In the genomic region with DNA sequence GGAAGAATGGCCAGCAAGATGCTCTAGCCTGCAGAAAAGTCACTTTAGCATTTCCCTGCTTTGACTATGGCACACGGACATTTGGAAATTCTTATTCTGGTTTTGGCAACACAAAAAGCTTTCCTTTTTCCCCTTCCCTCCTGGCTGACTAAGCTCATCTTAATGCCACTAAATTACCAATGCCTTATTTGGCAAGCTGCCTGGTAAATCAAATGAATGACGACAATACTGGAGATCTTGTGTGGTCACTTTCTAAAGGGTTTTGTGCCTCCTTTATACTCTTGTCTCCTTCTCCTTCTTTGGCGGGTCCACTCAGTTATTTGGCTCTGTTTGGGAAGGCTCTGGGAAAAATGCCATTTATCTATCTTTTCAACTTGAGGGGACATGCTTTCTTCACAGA, we compare ENCODE assay signal across 14 cellular contexts. TPM values are rescaled to one million over a fixed set of nuclear protein-coding genes. Genes with fewer than 3 reads are reported as not detected.
DNase-seq lines count a peak whose midpoint lies in the region; TF ChIP-seq lines count a peak whose summit lies in the region.
"Had no signal": no experiment of that assay in that cellular context is flagged by ENCODE, and none has a peak within 500 bp of the region (broad histone marks: within the 10 kb centered on the region; RNA-seq: fewer than 3 reads in every experiment).

No MANE protein-coding gene starts in this region.

- H3K36me3 ChIP-seq in mammary epithelial cell (ENCODE audit: insufficient read depth, low read length) (no peaks in the 10 kb centered on the region), neural progenitor cell (no peaks in the 10 kb centered on the region), OCI-LY7 (ENCODE audit: insufficient read depth, low read length) (no peaks in the 10 kb centered on the region)

- H3K4me1 Mint-ChIP-seq in neural progenitor cell (peaks cover 2% of the 10 kb centered on the region), H9 (peaks cover 15 to 23% of the 10 kb centered on the region in 2 experiments)
- H3K4me1 Mint-ChIP-seq: nephron; stimulated activated effector memory CD8-positive, alpha-beta T cell treated with anti-CD3 and anti-CD28 coated beads, Interleukin-12 subunit alpha, Interleukin-12 subunit beta, amount 100 ng/mL, for 72 hours had no signal

- no peaks in the 10 kb centered on the region for H3K79me2 ChIP-seq in mammary epithelial cell (ENCODE audit: insufficient read depth, low read length)
- H3K79me2 ChIP-seq in neural progenitor cell (ENCODE audit: low read depth), result no peaks in the 10 kb centered on the region
- H3K79me2 ChIP-seq in OCI-LY7 (ENCODE audit: insufficient read depth, low read depth, low read length), result no peaks in the 10 kb centered on the region
- no peaks in the 10 kb centered on the region for H3K79me2 ChIP-seq in H9 (ENCODE audit: insufficient read depth, low read length)

- no peaks in the 10 kb centered on the region for H3F3A ChIP-seq in neural progenitor cell (ENCODE audit: low read depth)

- 3% methylated on average over 3 of the region's 3 CpGs for WGBS in mammary epithelial cell (ENCODE audit: low coverage, missing lambda C conversion rate)
- WGBS in H9 (ENCODE audit: extremely low coverage, insufficient read length, low lambda C conversion rate), result no CpG with 5 or more reads among the region's 3 CpGs

- H2BK5ac ChIP-seq in H9 (ENCODE audit: insufficient read length, low read length), result no peak overlapping the region

- no peaks in the 10 kb centered on the region for H3K9me3 Mint-ChIP-seq in neural progenitor cell
- no peaks in the 10 kb centered on the region for H3K9me3 Mint-ChIP-seq in H9
- H3K9me3 Mint-ChIP-seq: nephron had no signal

- dilution Hi-C loops in mammary epithelial cell (cut with HindIII; ENCODE audit: low sequenced_read_pairs), result no loop called here

- H2BK20ac ChIP-seq in H9 (ENCODE audit: low read depth, low read length, poor library complexity, severe bottlenecking), result no peak overlapping the region

- DNase-seq in EL (peak; percentile 80), NCI-H1105 treated with DMSO at 0.1 percent for 48 hours (lab: John Stamatoyannopoulos, UW) (peak; percentile 59), mammary epithelial cell (peak; percentile 41), neural progenitor cell (ENCODE audit: low spot score) (peak; percentile 41), posterior cingulate gyrus (no peak), OCI-LY7 (ENCODE audit: low spot score) (no peak), H9 (no peak)
- DNase-seq: activated T-cell treated with anti-CD3 and anti-CD28 coated beads for 4 hours; body of pancreas; GOT3; kidney; stimulated activated CD4-positive, alpha-beta T cell treated with anti-CD3 and anti-CD28 coated beads, Interleukin-15, amount 100 ng/mL, for 24 hours had no signal

- H3K4me1 ChIP-seq in mammary epithelial cell (ENCODE audit: insufficient read depth, low read length) (no peaks in the 10 kb centered on the region), neural progenitor cell (peaks cover 15% of the 10 kb centered on the region), OCI-LY7 (ENCODE audit: insufficient read depth, low read length, poor library complexity, severe bottlenecking) (no peaks in the 10 kb centered on the region), H9 (ENCODE audit: insufficient read depth, low read length) (no peaks in the 10 kb centered on the region)
- H3K4me1 ChIP-seq: body of pancreas had no signal

- no peaks in the 10 kb centered on the region for H3K36me3 Mint-ChIP-seq in neural progenitor cell
- no peaks in the 10 kb centered on the region for H3K36me3 Mint-ChIP-seq in H9 (ENCODE audit: insufficient read depth in 1 of 3, low read depth in 3 of 3)
- H3K36me3 Mint-ChIP-seq: stimulated activated effector memory CD8-positive, alpha-beta T cell treated with anti-CD3 and anti-CD28 coated beads, Interleukin-12 subunit alpha, Interleukin-12 subunit beta, amount 100 ng/mL, for 72 hours had no signal

- H3K79me1 ChIP-seq in H9 (ENCODE audit: insufficient read depth, low read depth, low read length, poor library complexity, severe bottlenecking), result no peaks in the 10 kb centered on the region

- CTCF ChIA-PET in mammary epithelial cell (lab: Charles Lee; ENCODE audit: low non-redundant PET) (no interaction called here), OCI-LY7 (lab: Charles Lee; ENCODE audit: unreplicated experiment) (no interaction called here)

- H3K23ac ChIP-seq in H9 (ENCODE audit: insufficient read length, low read depth, low read length), result no peak overlapping the region

- H3K27me3 ChIP-seq in mammary epithelial cell (ENCODE audit: insufficient read depth, low read length) (peaks cover 3% of the 10 kb centered on the region), neural progenitor cell (no peaks in the 10 kb centered on the region), H9 (ENCODE audit: insufficient read depth, low read length) (no peaks in the 10 kb centered on the region)
- H3K27me3 ChIP-seq: body of pancreas had no signal

- TF ChIP-seq CTCF in mammary epithelial cell (conservative IDR thresholded peaks at IDR 0.05 in 1 of 2, IDR thresholded peaks at IDR 0.05 in 1 of 2; ENCODE audit: extremely low read depth in 1 of 2, insufficient read depth in 1 of 2, low read depth in 1 of 2, low read length in 2 of 2) (no peak), neural progenitor cell (IDR thresholded peaks at IDR 0.05) (no peak), OCI-LY7 (conservative IDR thresholded peaks at IDR 0.05; ENCODE audit: low read length) (no peak), H9 (conservative IDR thresholded peaks at IDR 0.05) (no peak)

- H2AK5ac ChIP-seq in H9 (ENCODE audit: insufficient read length, low read length), result no peak overlapping the region

- no peaks in the 10 kb centered on the region for H3K23me2 ChIP-seq in H9 (ENCODE audit: insufficient read length, low read depth, low read length, poor library complexity, severe bottlenecking)

- no peak overlapping the region for H4K5ac ChIP-seq in H9 (ENCODE audit: insufficient read length, low read depth, low read length)

- no peak overlapping the region for H3K14ac ChIP-seq in H9 (ENCODE audit: insufficient read depth, low read length)

- no peak overlapping the region for H2BK15ac ChIP-seq in H9 (ENCODE audit: low read depth, low read length)

- H3K4me3 ChIP-seq in mammary epithelial cell (replicated peaks in 1 of 3; ENCODE audit: insufficient read depth in 1 of 3, low read depth in 2 of 3, low read length in 3 of 3) (no peak overlapping the region), neural progenitor cell (no peak overlapping the region), OCI-LY7 (ENCODE audit: low read depth, low read length, poor library complexity, severe bottlenecking) (no peak overlapping the region)
- H3K4me3 ChIP-seq: body of pancreas had no signal

- no peak overlapping the region for H2AFZ ChIP-seq in mammary epithelial cell (ENCODE audit: low read depth, low read length)
- H2AFZ ChIP-seq in neural progenitor cell (replicated peaks), result peak overlapping the region; percentile 51
- H2AFZ ChIP-seq in OCI-LY7 (ENCODE audit: low read length), result no peak overlapping the region
- H2AFZ ChIP-seq in H9 (ENCODE audit: low read length), result no peak overlapping the region

- no peak overlapping the region for H4K91ac ChIP-seq in H9 (ENCODE audit: insufficient read length, low read depth, low read length)

- no peak overlapping the region for H3K18ac ChIP-seq in H9 (ENCODE audit: insufficient read length, low read depth, low read length)

- in situ Hi-C loops in mammary epithelial cell (cut with MboI; ENCODE audit: low sequenced_read_pairs in 2 of 2), result loop anchor here in 1 of 2 donors (10.0 kb wide), 1 partner anchor 59 kb away; no protein-coding TSS in a partner anchor

- H3K27ac ChIP-seq in mammary epithelial cell (ENCODE audit: insufficient read depth, low read depth, low read length), result no peak overlapping the region
- H3K27ac ChIP-seq in neural progenitor cell, result peak overlapping the region; percentile 56
- H3K27ac ChIP-seq in OCI-LY7 (ENCODE audit: low read depth, low read length, poor library complexity, severe bottlenecking), result no peak overlapping the region
- no peak overlapping the region for H3K27ac ChIP-seq in H9 (ENCODE audit: insufficient read length, low read depth, low read length)
- H3K27ac ChIP-seq: body of pancreas had no signal

- H3K9ac ChIP-seq in mammary epithelial cell (ENCODE audit: insufficient read depth, low read length) (no peak overlapping the region), neural progenitor cell (no peak overlapping the region), H9 (ENCODE audit: extremely low read depth, insufficient read length, low read length) (no peak overlapping the region)

- BruUV-seq in mammary epithelial cell (replicated peaks; lab: Mats Ljungman, UMichigan) (no TSS peak), OCI-LY7 (replicated peaks; lab: Mats Ljungman, UMichigan) (no TSS peak)

- no peak overlapping the region for H2BK120ac ChIP-seq in H9 (ENCODE audit: low read depth, low read length, poor library complexity, severe bottlenecking)

- H3K4ac ChIP-seq in H9 (ENCODE audit: low read depth, low read length), result no peak overlapping the region

- POLR2A ChIA-PET in OCI-LY7 (lab: Charles Lee), result no interaction called here

- H3K27ac Mint-ChIP-seq in neural progenitor cell, result no peak overlapping the region
- H3K27ac Mint-ChIP-seq in H9, result no peak overlapping the region; a peak in 1 of 7 replicates
- H3K27ac Mint-ChIP-seq: nephron; stimulated activated effector memory CD8-positive, alpha-beta T cell treated with anti-CD3 and anti-CD28 coated beads, Interleukin-12 subunit alpha, Interleukin-12 subunit beta, amount 100 ng/mL, for 72 hours had no signal

- H3K27me3 Mint-ChIP-seq in neural progenitor cell (ENCODE audit: insufficient read depth, low read depth) (peaks cover 2% of the 10 kb centered on the region), H9 (ENCODE audit: low read depth) (peaks cover 1% of the 10 kb centered on the region; the same call in 1 of the 2 replicates)

- no peak overlapping the region for H3T11ph ChIP-seq in H9 (ENCODE audit: low read length)

- intact Hi-C loops in mammary epithelial cell (cut with micrococcal nuclease) (no loop called here), posterior cingulate gyrus (cut with DNase I) (no loop called here), OCI-LY7 (cut with micrococcal nuclease; ENCODE audit: unreplicated experiment) (loop anchor here (10.0 kb wide), 1 partner anchor 79 kb away; no protein-coding TSS in a partner anchor)

- no peak overlapping the region for H2BK12ac ChIP-seq in H9 (ENCODE audit: insufficient read length, low read depth, low read length)

- H3K56ac ChIP-seq in H9 (ENCODE audit: insufficient read length, low read depth, low read length), result no peak overlapping the region

- H4K20me1 ChIP-seq in mammary epithelial cell (ENCODE audit: insufficient read depth, low read length), result no peaks in the 10 kb centered on the region
- no peaks in the 10 kb centered on the region for H4K20me1 ChIP-seq in neural progenitor cell (ENCODE audit: low read depth)
- H4K20me1 ChIP-seq in OCI-LY7 (ENCODE audit: insufficient read depth, low read length), result no peaks in the 10 kb centered on the region
- no peaks in the 10 kb centered on the region for H4K20me1 ChIP-seq in H9 (ENCODE audit: control insufficient read depth, insufficient read depth, insufficient read length)

- no peak overlapping the region for H4K8ac ChIP-seq in H9 (replicated peaks; ENCODE audit: insufficient read length, low read depth, low read length)

- no peaks in the 10 kb centered on the region for H3K9me3 ChIP-seq in mammary epithelial cell (replicated peaks; ENCODE audit: insufficient read depth, low read length)
- no peaks in the 10 kb centered on the region for H3K9me3 ChIP-seq in neural progenitor cell (ENCODE audit: low read depth)
- H3K9me3 ChIP-seq in OCI-LY7 (ENCODE audit: low read length), result no peaks in the 10 kb centered on the region
- no peaks in the 10 kb centered on the region for H3K9me3 ChIP-seq in H9 (ENCODE audit: control insufficient read depth, low read depth, low read length)
- H3K9me3 ChIP-seq: body of pancreas had no signal

- no peak overlapping the region for H3K4me3 Mint-ChIP-seq in neural progenitor cell
- no peak overlapping the region for H3K4me3 Mint-ChIP-seq in H9
- H3K4me3 Mint-ChIP-seq: nephron; stimulated activated effector memory CD8-positive, alpha-beta T cell treated with anti-CD3 and anti-CD28 coated beads, Interleukin-12 subunit alpha, Interleukin-12 subunit beta, amount 100 ng/mL, for 72 hours had no signal

- H3K9me2 ChIP-seq in OCI-LY7 (ENCODE audit: insufficient read depth, low read length), result no peaks in the 10 kb centered on the region

- H3K4me2 ChIP-seq in mammary epithelial cell (ENCODE audit: insufficient read depth, low read depth, low read length) (no peak overlapping the region), neural progenitor cell (peak overlapping the region; percentile 54), OCI-LY7 (ENCODE audit: low read length) (no peak overlapping the region), H9 (ENCODE audit: insufficient read depth, insufficient read length, low read length) (no peak overlapping the region)

RNA-seq across cellular contexts. Expression of a gene that starts 34.9 kb away (rescaled TPM):
- total RNA-seq in mammary epithelial cell (under 1 TPM in 1 of 2 donors, not detected in 1; under 0.01 TPM), neural progenitor cell (ENCODE audit: low replicate concordance) (1.2 and 1.6 TPM in 2 replicates), OCI-LY7 (2022) (not detected in 2 replicates), H9 (2021) (5.8 and 6.5 TPM in 2 replicates)
- polyA plus RNA-seq in mammary epithelial cell, result not detected
- not detected for polyA minus RNA-seq in mammary epithelial cell
- total RNA-seq in OCI-LY7 (2014; rRNA removed; shearing (Covaris generic)), result not detected in 2 replicates

Comparison
In these comparisons a context has a peak if more than half of its experiments do, and no peak if none do; other contexts are left out.
1. DNase-seq: peak in EL (single experiment), NCI-H1105 treated with DMSO at 0.1 percent for 48 hours (single experiment), mammary epithelial cell (single experiment) and neural progenitor cell (single experiment); none in posterior cingulate gyrus (0 of 10), OCI-LY7 (single experiment) and H9 (single experiment).